Comparison of ENCODE assay signal across 10 cellular contexts in the genomic region with DNA sequence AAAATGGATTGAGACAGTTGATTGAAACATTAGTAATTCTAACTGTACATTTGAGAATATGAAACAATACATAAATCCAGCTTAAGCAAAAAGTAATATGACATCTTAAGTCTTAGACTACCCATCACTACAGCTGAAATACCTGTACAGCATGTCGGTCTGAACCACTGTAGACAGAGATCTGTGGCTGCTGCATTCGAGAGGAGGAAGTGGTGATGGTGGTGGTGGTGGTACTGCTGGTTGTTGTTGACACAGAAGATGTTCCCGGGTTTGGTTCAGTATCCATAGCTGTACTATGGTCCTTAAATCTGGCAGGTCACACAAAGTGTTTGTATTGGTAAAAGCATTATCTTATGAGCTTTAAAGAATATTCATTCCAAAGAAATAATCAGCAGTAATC. TPM values are rescaled to one million over a fixed set of nuclear protein-coding genes. Genes with fewer than 3 reads are reported as not detected.
DNase-seq lines count a peak whose midpoint lies in the region; ATAC-seq and TF ChIP-seq lines count a peak whose summit lies in the region.
"Had no signal": no experiment of that assay in that cellular context is flagged by ENCODE, and none has a peak within 500 bp of the region (broad histone marks: within the 10 kb centered on the region; RNA-seq: fewer than 3 reads in every experiment).

No MANE protein-coding gene starts in this region.

- no peak overlapping the region for H2AFZ ChIP-seq in GM23248

- H3K36me3 ChIP-seq in A673 (ENCODE audit: insufficient read depth, low read length, poor library complexity, severe bottlenecking) (peaks cover 46% of the 10 kb centered on the region), GM23248 (ENCODE audit: low read depth) (peaks cover 38% of the 10 kb centered on the region)

- CTCF ChIA-PET in A673 (lab: Charles Lee) = interaction anchor here (0.7 kb wide), 1 partner anchor 239 kb away, joined by 10 read pairs; no protein-coding TSS in a partner anchor
- CTCF ChIA-PET in activated CD4-positive, alpha-beta memory T cell treated with anti-CD3 and anti-CD28 coated beads, Interleukin-2, amount 10 ng/mL, durations not matched to agents 7 days and 5 days (lab: Charles Lee) = interaction anchor here (0.5 to 0.9 kb wide), 4 partner anchors 179 to 633 kb away, joined by 3 to 4 read pairs (median 3); a partner anchor contains a TSS
- CTCF ChIA-PET in Calu3 (lab: Charles Lee) = interaction anchor here (0.7 to 1.0 kb wide), 2 partner anchors 61 to 880 kb away, joined by 3 read pairs; no protein-coding TSS in a partner anchor

- H3K27ac ChIP-seq in A673 (ENCODE audit: low read depth, low read length, poor library complexity, severe bottlenecking) = peak overlapping the region; percentile 18
- H3K27ac ChIP-seq in GM23248 = no peak overlapping the region

- no peaks in the 10 kb centered on the region for H3K9me3 Mint-ChIP-seq in activated CD4-positive, alpha-beta memory T cell treated with anti-CD3 and anti-CD28 coated beads, Interleukin-2, amount 10 ng/mL, durations not matched to agents 7 days and 5 days
- H3K9me3 Mint-ChIP-seq in naive B cell (no peaks in the 10 kb centered on the region), Calu3 (ENCODE audit: low read depth, unreplicated experiment) (no peaks in the 10 kb centered on the region)

- H3K27ac Mint-ChIP-seq in activated CD4-positive, alpha-beta memory T cell treated with anti-CD3 and anti-CD28 coated beads, Interleukin-2, amount 10 ng/mL, durations not matched to agents 7 days and 5 days = peak overlapping the region; percentile 63
- H3K27ac Mint-ChIP-seq in naive B cell = peak overlapping the region; percentile 17 to 98 (median 79)
- H3K27ac Mint-ChIP-seq in Calu3 (ENCODE audit: unreplicated experiment) = no peak overlapping the region

- peaks cover 48% of the 10 kb centered on the region for H3K36me3 Mint-ChIP-seq in activated CD4-positive, alpha-beta memory T cell treated with anti-CD3 and anti-CD28 coated beads, Interleukin-2, amount 10 ng/mL, durations not matched to agents 7 days and 5 days (ENCODE audit: low read depth)
- H3K36me3 Mint-ChIP-seq in naive B cell (peaks cover 7 to 15% of the 10 kb centered on the region in 2 donors), Calu3 (ENCODE audit: insufficient read depth, unreplicated experiment) (peaks cover 58% of the 10 kb centered on the region)

- DNase-seq in A673 (ENCODE audit: low spot score) = no peak
- DNase-seq in GM23248 = no peak
- peak; percentile 79 for DNase-seq in activated CD4-positive, alpha-beta memory T cell treated with anti-CD3 and anti-CD28 coated beads, Interleukin-2, amount 10 ng/mL, durations not matched to agents 7 days and 5 days
- no peak for DNase-seq in naive B cell
- no peak for DNase-seq in Calu3
- DNase-seq in OCI-M1 (lab: John Stamatoyannopoulos, UW) = no peak
- no peak for DNase-seq in glomerular visceral epithelial cell (ENCODE audit: extremely low spot score)
- DNase-seq: BE2C, islet precursor cell had no signal

- H3K79me2 ChIP-seq in GM23248 (ENCODE audit: insufficient read depth) = peaks cover 77% of the 10 kb centered on the region

- no peaks in the 10 kb centered on the region for H3K27me3 Mint-ChIP-seq in activated CD4-positive, alpha-beta memory T cell treated with anti-CD3 and anti-CD28 coated beads, Interleukin-2, amount 10 ng/mL, durations not matched to agents 7 days and 5 days
- H3K27me3 Mint-ChIP-seq in naive B cell (no peaks in the 10 kb centered on the region), Calu3 (ENCODE audit: unreplicated experiment) (no peaks in the 10 kb centered on the region)

- intact Hi-C loops in A673 (cut with micrococcal nuclease; ENCODE audit: unreplicated experiment) (no loop called here), Calu3 (cut with micrococcal nuclease; ENCODE audit: unreplicated experiment) (no loop called here)

- H3K9ac ChIP-seq in GM23248 = peak overlapping the region; percentile 98; the same call in 1 of the 2 replicates

- H3F3A ChIP-seq in GM23248 (ENCODE audit: insufficient read depth) = 0 out of 2 replicates have a peak, but pooled peaks cover 4% of the 10 kb centered on the region

- H3K4me1 ChIP-seq in A673 (ENCODE audit: insufficient read depth, low read length, poor library complexity, severe bottlenecking) = peaks cover 6% of the 10 kb centered on the region
- peaks cover 15% of the 10 kb centered on the region for H3K4me1 ChIP-seq in GM23248 (ENCODE audit: insufficient read depth)
- H3K4me1 ChIP-seq: BE2C had no signal

- H3K9me2 ChIP-seq in GM23248 (ENCODE audit: insufficient read depth) = no peaks in the 10 kb centered on the region

- in situ Hi-C loops in GM23248 (cut with MboI) = loop anchor here (25.0 kb wide), 1 partner anchor 659 kb away; no protein-coding TSS in a partner anchor

- no peaks in the 10 kb centered on the region for H3K27me3 ChIP-seq in A673 (replicated peaks; ENCODE audit: insufficient read depth, low read depth, low read length, poor library complexity)
- no peaks in the 10 kb centered on the region for H3K27me3 ChIP-seq in GM23248 (replicated peaks; ENCODE audit: insufficient read depth)
- H3K27me3 ChIP-seq: BE2C had no signal

- no peaks in the 10 kb centered on the region for H3K9me3 ChIP-seq in A673 (ENCODE audit: low read depth, low read length, poor library complexity, severe bottlenecking)
- H3K9me3 ChIP-seq in GM23248 (ENCODE audit: low read depth) = no peaks in the 10 kb centered on the region
- H3K9me3 ChIP-seq: BE2C had no signal

- 96 to 99% methylated on average over 3 of the region's 3 CpGs for WGBS in GM23248 (ENCODE audit: low coverage in 1 of 2, low lambda C conversion rate in 2 of 2, missing lambda C conversion rate in 2 of 2), 2 experiments

- H3K4me1 Mint-ChIP-seq in activated CD4-positive, alpha-beta memory T cell treated with anti-CD3 and anti-CD28 coated beads, Interleukin-2, amount 10 ng/mL, durations not matched to agents 7 days and 5 days = peaks cover 36% of the 10 kb centered on the region
- H3K4me1 Mint-ChIP-seq in naive B cell (peaks cover 28 to 43% (median 30%) of the 10 kb centered on the region in 3 donors), Calu3 (ENCODE audit: low read depth, unreplicated experiment) (peaks cover 19% of the 10 kb centered on the region)

- peak overlapping the region; percentile 46 for H3K4me3 Mint-ChIP-seq in activated CD4-positive, alpha-beta memory T cell treated with anti-CD3 and anti-CD28 coated beads, Interleukin-2, amount 10 ng/mL, durations not matched to agents 7 days and 5 days
- H3K4me3 Mint-ChIP-seq in naive B cell (peak overlapping the region; percentile 22 to 90 (median 78)), Calu3 (ENCODE audit: low read depth, unreplicated experiment) (no peak overlapping the region)

- no peaks in the 10 kb centered on the region for H4K20me1 ChIP-seq in GM23248 (ENCODE audit: insufficient read depth)

- BruUV-seq in A673 (replicated peaks; lab: Mats Ljungman, UMichigan) (no TSS peak), Calu3 (replicated peaks; lab: Mats Ljungman, UMichigan) (no TSS peak)

- ATAC-seq in naive B cell (ENCODE audit: low read depth in 2 of 2) (no peak), HG02642 (IDR thresholded peaks at IDR 0.05; ENCODE audit: poor library complexity, unreplicated experiment) (no peak)

- POLR2A ChIA-PET in A673 (lab: Charles Lee; ENCODE audit: low non-redundant PET) = no interaction called here
- POLR2A ChIA-PET in activated CD4-positive, alpha-beta memory T cell treated with anti-CD3 and anti-CD28 coated beads, Interleukin-2, amount 10 ng/mL, durations not matched to agents 7 days and 5 days (lab: Charles Lee) = interaction anchor here (0.6 to 4.3 kb wide), 12 partner anchors 7 to 691 kb away, joined by 3 to 42 read pairs (median 6); a partner anchor contains a TSS

- H3K4me3 ChIP-seq in A673 (ENCODE audit: low read depth, low read length, poor library complexity, severe bottlenecking) (no peak overlapping the region), GM23248 (peak overlapping the region; percentile 93; the same call in 1 of the 2 replicates)

- no peak for TF ChIP-seq CTCF in A673 (conservative IDR thresholded peaks at IDR 0.05; ENCODE audit: low read depth, low read length)
- no peak for TF ChIP-seq CTCF in Calu3 (IDR thresholded peaks at IDR 0.05; ENCODE audit: unreplicated experiment)

- H3K4me2 ChIP-seq in GM23248 (ENCODE audit: unreplicated experiment) = peak overlapping the region; percentile 92

RNA-seq across cellular contexts. Expression of a gene that starts 2.9 kb away (rescaled TPM):
- total RNA-seq in A673 (2021) = 49.2 and 55.4 TPM in 2 replicates
- total RNA-seq in GM23248 (2014; rRNA removed; shearing (Covaris generic)) = 17.5 and 21.9 TPM in 2 replicates
- 68.7 and 72.2 TPM in 2 replicates for polyA plus RNA-seq in GM23248 (2016; fragmentation: Nextera tagmentation; extraction: Ambion mirVana)
- total RNA-seq in activated CD4-positive, alpha-beta memory T cell treated with anti-CD3 and anti-CD28 coated beads, Interleukin-2, amount 10 ng/mL, durations not matched to agents 7 days and 5 days = 10 to 100 TPM; 74.5 TPM
- 100 to 1,000 TPM in 1 of 6 donors, 10 to 100 TPM in 5; 17.8 to 113 (median 60.1) TPM for polyA plus RNA-seq in naive B cell (ENCODE audit: low read depth in 6 of 6)
- 113 and 118 TPM in 2 replicates for total RNA-seq in Calu3 (2022)

RNA-seq across cellular contexts. Expression of a gene that starts 43.6 kb away (rescaled TPM):
- 44.7 and 48.2 TPM in 2 replicates for total RNA-seq in A673 (2021)
- total RNA-seq in GM23248 (2014; rRNA removed; shearing (Covaris generic)) = 46.9 and 47.7 TPM in 2 replicates
- polyA plus RNA-seq in GM23248 (2016; fragmentation: Nextera tagmentation; extraction: Ambion mirVana) = 33.0 and 33.5 TPM in 2 replicates
- 10 to 100 TPM; 18.6 to 25.7 TPM for total RNA-seq in activated CD4-positive, alpha-beta memory T cell treated with anti-CD3 and anti-CD28 coated beads, Interleukin-2, amount 10 ng/mL, durations not matched to agents 7 days and 5 days
- polyA plus RNA-seq in naive B cell (ENCODE audit: low read depth in 6 of 6) = 1 to 10 TPM; 2.0 to 6.4 (median 3.2) TPM
- total RNA-seq in Calu3 (2022) = 79.5 and 85.6 TPM in 2 replicates
